15 cellular contexts compared by ENCODE assay signal in genomic region chr12:57341275-57341990, GRCh38.
DNase-seq lines count a peak whose midpoint lies in the region; ATAC-seq, FAIRE-seq and TF ChIP-seq lines count a peak whose summit lies in the region.
"Had no signal": no experiment of that assay in that cellular context is flagged by ENCODE, and none has a peak within 500 bp of the region (broad histone marks: within the 10 kb centered on the region; RNA-seq: fewer than 3 reads in every experiment).

No MANE protein-coding gene starts in this region.

- DNase-seq in astrocyte (ENCODE audit: low read depth) (peak; percentile 14), mesenchymal stem cell (peak; percentile 54), H7 (no peak), posterior vena cava (ENCODE audit: low spot score) (no peak)
- DNase-seq: CD8-positive, alpha-beta T cell; effector CD8-positive, alpha-beta T cell; NCI-H1048; stimulated activated CD4-positive, alpha-beta T cell treated with anti-CD3 and anti-CD28 coated beads, Interleukin-12 subunit alpha, Interleukin-12 subunit beta, amount 100 ng/mL, for 4 hours had no signal

- no peak overlapping the region for H3K14ac ChIP-seq in mesenchymal stem cell (ENCODE audit: low read length in 2 of 2)

- H3K4me2 ChIP-seq in astrocyte (ENCODE audit: low read length) (no peak overlapping the region), mesenchymal stem cell (ENCODE audit: low read length, poor library complexity, severe bottlenecking) (no peak overlapping the region)

- no peak overlapping the region for H3K23ac ChIP-seq in mesenchymal stem cell (ENCODE audit: low read length in 2 of 2)

- no peak overlapping the region for H2BK15ac ChIP-seq in mesenchymal stem cell (ENCODE audit: low read depth, poor library complexity, severe bottlenecking)

- TF ChIP-seq CTCF in astrocyte (IDR thresholded peaks at IDR 0.05; ENCODE audit: insufficient read depth, low read depth, low read length) = no peak

- H2AK5ac ChIP-seq in mesenchymal stem cell (ENCODE audit: low read length, severe bottlenecking) = no peak overlapping the region

- H4K8ac ChIP-seq in mesenchymal stem cell (ENCODE audit: low read length) = no peak overlapping the region

- 98% methylated on average over 5 of the region's 7 CpGs for WGBS in mesenchymal stem cell

- peaks cover 12% of the 10 kb centered on the region for H3K79me1 ChIP-seq in mesenchymal stem cell (replicated peaks; ENCODE audit: low read length, poor library complexity, severe bottlenecking)

- no peak overlapping the region for H4K91ac ChIP-seq in mesenchymal stem cell (ENCODE audit: low read length)

- no peak overlapping the region for H2BK12ac ChIP-seq in mesenchymal stem cell (ENCODE audit: low read length in 2 of 2)

- peaks cover 2% of the 10 kb centered on the region for H3K36me3 Mint-ChIP-seq in astrocyte (ENCODE audit: low read depth, unreplicated experiment)

- H3K79me2 ChIP-seq in astrocyte (ENCODE audit: insufficient read depth, low read length) = no peaks in the 10 kb centered on the region

- H2AFZ ChIP-seq in astrocyte (ENCODE audit: low read depth, low read length) (no peak overlapping the region), mesenchymal stem cell (ENCODE audit: low read depth, low read length) (no peak overlapping the region)

- peak overlapping the region; percentile 77 for H3K27ac Mint-ChIP-seq in astrocyte (ENCODE audit: unreplicated experiment)
- H3K27ac Mint-ChIP-seq: activated CD4-positive, alpha-beta memory T cell treated with anti-CD3 and anti-CD28 coated beads for 36 hours; CD8-positive, alpha-beta T cell had no signal

- intact Hi-C loops in posterior vena cava (cut with DNase I) = loop anchor here in 1 of 2 donors (2.0 kb wide), 1 partner anchor 15 kb away; no protein-coding TSS in a partner anchor

- no peak overlapping the region for H2BK5ac ChIP-seq in mesenchymal stem cell (ENCODE audit: low read depth, low read length, poor library complexity, severe bottlenecking)

- H3K27ac ChIP-seq in astrocyte (ENCODE audit: low read depth, low read length) (no peak overlapping the region), mesenchymal stem cell (ENCODE audit: low read length, poor library complexity, severe bottlenecking) (no peak overlapping the region), skeletal muscle tissue (ENCODE audit: low read depth, low read length) (no peak overlapping the region)
- H3K27ac ChIP-seq: SJSA1 had no signal

- peaks cover 22% of the 10 kb centered on the region for H3K4me1 Mint-ChIP-seq in astrocyte (ENCODE audit: low read depth, unreplicated experiment)

- no peaks in the 10 kb centered on the region for H4K20me1 ChIP-seq in astrocyte (ENCODE audit: insufficient read depth, low read length)

- H3K4me3 ChIP-seq in astrocyte (ENCODE audit: insufficient read depth, low read depth, low read length) = no peak overlapping the region
- no peak overlapping the region for H3K4me3 ChIP-seq in mesenchymal stem cell (ENCODE audit: insufficient read depth in 1 of 2, low read depth in 1 of 2, low read length in 2 of 2)
- H3K4me3 ChIP-seq in skeletal muscle tissue (ENCODE audit: low read length in 3 of 3) = peak overlapping the region in 1 of 3 donors; percentile 17
- no peak overlapping the region for H3K4me3 ChIP-seq in H7 (ENCODE audit: insufficient read depth, low read depth, low read length)
- H3K4me3 ChIP-seq: HAP-1, SJSA1 had no signal

- no peak overlapping the region for H3K4ac ChIP-seq in mesenchymal stem cell (ENCODE audit: low read depth in 1 of 2, low read length in 2 of 2)

- no peak overlapping the region for H2BK120ac ChIP-seq in mesenchymal stem cell (ENCODE audit: low read depth, low read length)

- no peak overlapping the region for H3K18ac ChIP-seq in mesenchymal stem cell (ENCODE audit: low read depth in 1 of 2, low read length in 2 of 2)

- H3K4me1 ChIP-seq in astrocyte (ENCODE audit: insufficient read depth, low read length) (no peaks in the 10 kb centered on the region), mesenchymal stem cell (ENCODE audit: control insufficient read depth, insufficient read depth, low read depth, low read length) (peaks cover 2% of the 10 kb centered on the region), skeletal muscle tissue (ENCODE audit: control insufficient read depth in 3 of 3, insufficient read depth in 3 of 3, low read length in 3 of 3) (peaks cover 8 to 17% (median 12%) of the 10 kb centered on the region in 3 donors)
- H3K4me1 ChIP-seq: HAP-1, SJSA1 had no signal

- ATAC-seq in HG02610 (IDR thresholded peaks at IDR 0.05; ENCODE audit: unreplicated experiment) (peak; percentile 39), HG03460 (IDR thresholded peaks at IDR 0.05; ENCODE audit: unreplicated experiment) (no peak)
- ATAC-seq: CD8-positive, alpha-beta T cell had no signal

- H3K9ac ChIP-seq in astrocyte (ENCODE audit: low read length) (no peak overlapping the region), mesenchymal stem cell (ENCODE audit: low read length) (peak overlapping the region; percentile 25), skeletal muscle tissue (ENCODE audit: low read depth in 1 of 3, low read length in 3 of 3) (peak overlapping the region in 2 of 3 donors; percentile 26 to 50)

- no peaks in the 10 kb centered on the region for H3K27me3 Mint-ChIP-seq in astrocyte (ENCODE audit: low read depth, unreplicated experiment)
- H3K27me3 Mint-ChIP-seq: activated CD4-positive, alpha-beta memory T cell treated with anti-CD3 and anti-CD28 coated beads for 36 hours; memory B cell had no signal

- H3K27me3 ChIP-seq in astrocyte (ENCODE audit: insufficient read depth, low read length) (no peaks in the 10 kb centered on the region), mesenchymal stem cell (ENCODE audit: control insufficient read depth in 1 of 2, insufficient read depth in 1 of 2, low read length in 2 of 2) (no peaks in the 10 kb centered on the region), skeletal muscle tissue (ENCODE audit: control insufficient read depth in 3 of 3, insufficient read depth in 3 of 3, low read length in 3 of 3) (no peaks in the 10 kb centered on the region), H7 (ENCODE audit: control insufficient read depth, insufficient read depth, low read length) (no peaks in the 10 kb centered on the region)
- H3K27me3 ChIP-seq: SJSA1 had no signal

- H3K9me3 ChIP-seq in astrocyte (ENCODE audit: insufficient read depth, low read depth, low read length) (no peaks in the 10 kb centered on the region), mesenchymal stem cell (ENCODE audit: control insufficient read depth, low read length) (no peaks in the 10 kb centered on the region), skeletal muscle tissue (ENCODE audit: control insufficient read depth in 3 of 3, low read length in 3 of 3) (no peaks in the 10 kb centered on the region)
- H3K9me3 ChIP-seq: HAP-1, SJSA1 had no signal

- peak overlapping the region; percentile 37 for H3K4me3 Mint-ChIP-seq in astrocyte (ENCODE audit: unreplicated experiment)
- H3K4me3 Mint-ChIP-seq: activated CD4-positive, alpha-beta memory T cell treated with anti-CD3 and anti-CD28 coated beads for 36 hours; CD8-positive, alpha-beta T cell; memory B cell had no signal

- H3K9me3 Mint-ChIP-seq in astrocyte (ENCODE audit: unreplicated experiment) = no peaks in the 10 kb centered on the region
- H3K9me3 Mint-ChIP-seq: CD8-positive, alpha-beta T cell; memory B cell had no signal

- no peak for FAIRE-seq in astrocyte (lab: Jason Lieb, UNC)

- H3K36me3 ChIP-seq in astrocyte (ENCODE audit: insufficient read depth, low read length) (no peaks in the 10 kb centered on the region), mesenchymal stem cell (ENCODE audit: control insufficient read depth in 1 of 2, insufficient read depth in 2 of 2, low read depth in 1 of 2, low read length in 2 of 2) (peaks cover 0 to 8% of the 10 kb centered on the region in 2 experiments), skeletal muscle tissue (ENCODE audit: control insufficient read depth in 3 of 3, insufficient read depth in 3 of 3, low read length in 3 of 3) (no peaks in the 10 kb centered on the region), H7 (replicated peaks; ENCODE audit: control insufficient read depth, insufficient read depth, low read length) (no peaks in the 10 kb centered on the region)
- H3K36me3 ChIP-seq: HAP-1, SJSA1 had no signal

Comparison
In these comparisons a context has a peak if more than half of its experiments do, and no peak if none do; other contexts are left out.
1. DNase-seq: peak in astrocyte (single experiment) and mesenchymal stem cell (single experiment); none in H7 (single experiment) and posterior vena cava (single experiment).